1 cellular context compared by ENCODE assay signal in genomic region chr1:205925730-205926129, GRCh38.
TF ChIP-seq lines count a peak whose summit lies in the region.

No MANE protein-coding gene starts in this region.

TF ChIP-seq in H1, 55 proteins besides CTCF, POLR2A, EP300 and RAD21 (continued from another document):
- TF ChIP-seq FOSL1 (IDR thresholded peaks at IDR 0.05; ENCODE audit: insufficient read depth, low read depth, low read length), result no peak
